Comparison of ENCODE assay signal across 1 cellular context in the genomic region with DNA sequence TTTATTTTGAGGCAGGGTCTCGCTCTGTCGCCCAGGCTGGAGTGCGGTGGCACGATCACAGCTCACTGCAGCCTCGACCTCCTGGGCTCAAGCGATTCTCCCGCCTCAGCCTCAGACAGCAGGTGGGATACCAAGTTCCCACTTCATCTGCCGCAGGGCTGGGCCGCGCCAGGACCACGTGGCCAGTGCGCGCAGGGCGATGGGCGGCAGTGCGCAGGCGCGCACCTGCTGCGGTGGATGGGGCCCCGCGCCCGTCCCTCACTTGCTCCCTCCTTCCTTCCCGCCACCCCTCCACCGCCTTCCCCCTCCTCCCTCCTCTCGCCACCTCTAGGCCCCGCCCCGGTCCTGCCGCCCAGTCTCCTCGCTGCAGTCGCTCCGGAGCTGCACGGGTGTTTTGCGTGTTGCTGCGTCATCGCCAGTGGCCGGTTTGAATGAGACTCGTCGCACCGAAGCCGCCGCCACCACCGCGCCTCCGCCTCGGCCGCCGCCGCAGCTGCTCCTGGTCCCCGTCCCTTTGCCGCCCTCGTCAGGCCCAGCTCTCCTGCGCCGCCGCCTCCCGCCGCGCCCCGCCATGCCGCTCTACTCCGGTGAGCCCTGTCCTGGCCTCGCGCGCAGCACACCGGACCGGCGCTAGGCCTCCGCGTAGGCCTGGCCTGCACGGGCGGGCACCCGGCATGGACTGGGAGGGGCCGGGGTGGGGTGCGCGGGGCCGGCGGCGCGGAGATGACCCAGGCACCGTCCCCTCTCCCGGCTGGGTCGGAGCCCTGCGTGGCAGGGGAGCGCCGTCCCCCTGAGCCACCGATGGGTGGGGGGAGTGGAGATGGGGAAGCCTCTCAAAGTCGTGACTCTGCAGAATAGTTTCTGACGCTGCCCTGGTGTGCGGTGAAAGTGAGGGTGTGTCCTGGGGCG.
A peak's percentile ranks its signal among the peaks of the same experiment; 100 is the strongest.
TF ChIP-seq lines count a peak whose summit lies in the region.

A gene (plus strand): TSS at position 430 of the 909 bp plus-strand sequence. CDS start 142 bp downstream, at position 572.

TF ChIP-seq in GM12878, 131 proteins besides CTCF, POLR2A, EP300 and RAD21 (continued from another document and continues in another):
- TF ChIP-seq, protein P1, sequence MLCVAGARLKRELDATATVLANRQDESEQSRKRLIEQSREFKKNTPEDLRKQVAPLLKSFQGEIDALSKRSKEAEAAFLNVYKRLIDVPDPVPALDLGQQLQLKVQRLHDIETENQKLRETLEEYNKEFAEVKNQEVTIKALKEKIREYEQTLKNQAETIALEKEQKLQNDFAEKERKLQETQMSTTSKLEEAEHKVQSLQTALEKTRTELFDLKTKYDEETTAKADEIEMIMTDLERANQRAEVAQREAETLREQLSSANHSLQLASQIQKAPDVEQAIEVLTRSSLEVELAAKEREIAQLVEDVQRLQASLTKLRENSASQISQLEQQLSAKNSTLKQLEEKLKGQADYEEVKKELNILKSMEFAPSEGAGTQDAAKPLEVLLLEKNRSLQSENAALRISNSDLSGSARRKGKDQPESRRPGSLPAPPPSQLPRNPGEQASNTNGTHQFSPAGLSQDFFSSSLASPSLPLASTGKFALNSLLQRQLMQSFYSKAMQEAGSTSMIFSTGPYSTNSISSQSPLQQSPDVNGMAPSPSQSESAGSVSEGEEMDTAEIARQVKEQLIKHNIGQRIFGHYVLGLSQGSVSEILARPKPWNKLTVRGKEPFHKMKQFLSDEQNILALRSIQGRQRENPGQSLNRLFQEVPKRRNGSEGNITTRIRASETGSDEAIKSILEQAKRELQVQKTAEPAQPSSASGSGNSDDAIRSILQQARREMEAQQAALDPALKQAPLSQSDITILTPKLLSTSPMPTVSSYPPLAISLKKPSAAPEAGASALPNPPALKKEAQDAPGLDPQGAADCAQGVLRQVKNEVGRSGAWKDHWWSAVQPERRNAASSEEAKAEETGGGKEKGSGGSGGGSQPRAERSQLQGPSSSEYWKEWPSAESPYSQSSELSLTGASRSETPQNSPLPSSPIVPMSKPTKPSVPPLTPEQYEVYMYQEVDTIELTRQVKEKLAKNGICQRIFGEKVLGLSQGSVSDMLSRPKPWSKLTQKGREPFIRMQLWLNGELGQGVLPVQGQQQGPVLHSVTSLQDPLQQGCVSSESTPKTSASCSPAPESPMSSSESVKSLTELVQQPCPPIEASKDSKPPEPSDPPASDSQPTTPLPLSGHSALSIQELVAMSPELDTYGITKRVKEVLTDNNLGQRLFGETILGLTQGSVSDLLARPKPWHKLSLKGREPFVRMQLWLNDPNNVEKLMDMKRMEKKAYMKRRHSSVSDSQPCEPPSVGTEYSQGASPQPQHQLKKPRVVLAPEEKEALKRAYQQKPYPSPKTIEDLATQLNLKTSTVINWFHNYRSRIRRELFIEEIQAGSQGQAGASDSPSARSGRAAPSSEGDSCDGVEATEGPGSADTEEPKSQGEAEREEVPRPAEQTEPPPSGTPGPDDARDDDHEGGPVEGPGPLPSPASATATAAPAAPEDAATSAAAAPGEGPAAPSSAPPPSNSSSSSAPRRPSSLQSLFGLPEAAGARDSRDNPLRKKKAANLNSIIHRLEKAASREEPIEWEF (IDR thresholded peaks at IDR 0.05; ENCODE audit: insufficient replicate concordance, low read depth, low read length) = no peak
- no peak for TF ChIP-seq SUZ12 (IDR thresholded peaks at IDR 0.05; ENCODE audit: unreplicated experiment)
- TF ChIP-seq NR2C1 (IDR thresholded peaks at IDR 0.05) = no peak
- TF ChIP-seq, protein P2, sequence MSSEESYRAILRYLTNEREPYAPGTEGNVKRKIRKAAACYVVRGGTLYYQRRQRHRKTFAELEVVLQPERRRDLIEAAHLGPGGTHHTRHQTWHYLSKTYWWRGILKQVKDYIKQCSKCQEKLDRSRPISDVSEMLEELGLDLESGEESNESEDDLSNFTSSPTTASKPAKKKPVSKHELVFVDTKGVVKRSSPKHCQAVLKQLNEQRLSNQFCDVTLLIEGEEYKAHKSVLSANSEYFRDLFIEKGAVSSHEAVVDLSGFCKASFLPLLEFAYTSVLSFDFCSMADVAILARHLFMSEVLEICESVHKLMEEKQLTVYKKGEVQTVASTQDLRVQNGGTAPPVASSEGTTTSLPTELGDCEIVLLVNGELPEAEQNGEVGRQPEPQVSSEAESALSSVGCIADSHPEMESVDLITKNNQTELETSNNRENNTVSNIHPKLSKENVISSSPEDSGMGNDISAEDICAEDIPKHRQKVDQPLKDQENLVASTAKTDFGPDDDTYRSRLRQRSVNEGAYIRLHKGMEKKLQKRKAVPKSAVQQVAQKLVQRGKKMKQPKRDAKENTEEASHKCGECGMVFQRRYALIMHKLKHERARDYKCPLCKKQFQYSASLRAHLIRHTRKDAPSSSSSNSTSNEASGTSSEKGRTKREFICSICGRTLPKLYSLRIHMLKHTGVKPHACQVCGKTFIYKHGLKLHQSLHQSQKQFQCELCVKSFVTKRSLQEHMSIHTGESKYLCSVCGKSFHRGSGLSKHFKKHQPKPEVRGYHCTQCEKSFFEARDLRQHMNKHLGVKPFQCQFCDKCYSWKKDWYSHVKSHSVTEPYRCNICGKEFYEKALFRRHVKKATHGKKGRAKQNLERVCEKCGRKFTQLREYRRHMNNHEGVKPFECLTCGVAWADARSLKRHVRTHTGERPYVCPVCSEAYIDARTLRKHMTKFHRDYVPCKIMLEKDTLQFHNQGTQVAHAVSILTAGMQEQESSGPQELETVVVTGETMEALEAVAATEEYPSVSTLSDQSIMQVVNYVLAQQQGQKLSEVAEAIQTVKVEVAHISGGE (CRISPR knock-in tag; IDR thresholded peaks at IDR 0.05) = no peak
- TF ChIP-seq JUND (IDR thresholded peaks at IDR 0.05; ENCODE audit: low read depth, low read length) = no peak
- TF ChIP-seq JUNB (IDR thresholded peaks at IDR 0.05) = no peak
- peak; percentile 68; the same call in 1 of the 2 replicates for TF ChIP-seq ZSCAN29 (IDR thresholded peaks at IDR 0.05)
- TF ChIP-seq, protein P3, sequence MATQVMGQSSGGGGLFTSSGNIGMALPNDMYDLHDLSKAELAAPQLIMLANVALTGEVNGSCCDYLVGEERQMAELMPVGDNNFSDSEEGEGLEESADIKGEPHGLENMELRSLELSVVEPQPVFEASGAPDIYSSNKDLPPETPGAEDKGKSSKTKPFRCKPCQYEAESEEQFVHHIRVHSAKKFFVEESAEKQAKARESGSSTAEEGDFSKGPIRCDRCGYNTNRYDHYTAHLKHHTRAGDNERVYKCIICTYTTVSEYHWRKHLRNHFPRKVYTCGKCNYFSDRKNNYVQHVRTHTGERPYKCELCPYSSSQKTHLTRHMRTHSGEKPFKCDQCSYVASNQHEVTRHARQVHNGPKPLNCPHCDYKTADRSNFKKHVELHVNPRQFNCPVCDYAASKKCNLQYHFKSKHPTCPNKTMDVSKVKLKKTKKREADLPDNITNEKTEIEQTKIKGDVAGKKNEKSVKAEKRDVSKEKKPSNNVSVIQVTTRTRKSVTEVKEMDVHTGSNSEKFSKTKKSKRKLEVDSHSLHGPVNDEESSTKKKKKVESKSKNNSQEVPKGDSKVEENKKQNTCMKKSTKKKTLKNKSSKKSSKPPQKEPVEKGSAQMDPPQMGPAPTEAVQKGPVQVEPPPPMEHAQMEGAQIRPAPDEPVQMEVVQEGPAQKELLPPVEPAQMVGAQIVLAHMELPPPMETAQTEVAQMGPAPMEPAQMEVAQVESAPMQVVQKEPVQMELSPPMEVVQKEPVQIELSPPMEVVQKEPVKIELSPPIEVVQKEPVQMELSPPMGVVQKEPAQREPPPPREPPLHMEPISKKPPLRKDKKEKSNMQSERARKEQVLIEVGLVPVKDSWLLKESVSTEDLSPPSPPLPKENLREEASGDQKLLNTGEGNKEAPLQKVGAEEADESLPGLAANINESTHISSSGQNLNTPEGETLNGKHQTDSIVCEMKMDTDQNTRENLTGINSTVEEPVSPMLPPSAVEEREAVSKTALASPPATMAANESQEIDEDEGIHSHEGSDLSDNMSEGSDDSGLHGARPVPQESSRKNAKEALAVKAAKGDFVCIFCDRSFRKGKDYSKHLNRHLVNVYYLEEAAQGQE (IDR thresholded peaks at IDR 0.05; ENCODE audit: low read depth, low read length) = no peak
- peak; percentile 81 for TF ChIP-seq IKZF1 (conservative IDR thresholded peaks at IDR 0.05)
- TF ChIP-seq STAT3 (IDR thresholded peaks at IDR 0.05; ENCODE audit: low read depth, low read length) = no peak
- TF ChIP-seq, protein P4, sequence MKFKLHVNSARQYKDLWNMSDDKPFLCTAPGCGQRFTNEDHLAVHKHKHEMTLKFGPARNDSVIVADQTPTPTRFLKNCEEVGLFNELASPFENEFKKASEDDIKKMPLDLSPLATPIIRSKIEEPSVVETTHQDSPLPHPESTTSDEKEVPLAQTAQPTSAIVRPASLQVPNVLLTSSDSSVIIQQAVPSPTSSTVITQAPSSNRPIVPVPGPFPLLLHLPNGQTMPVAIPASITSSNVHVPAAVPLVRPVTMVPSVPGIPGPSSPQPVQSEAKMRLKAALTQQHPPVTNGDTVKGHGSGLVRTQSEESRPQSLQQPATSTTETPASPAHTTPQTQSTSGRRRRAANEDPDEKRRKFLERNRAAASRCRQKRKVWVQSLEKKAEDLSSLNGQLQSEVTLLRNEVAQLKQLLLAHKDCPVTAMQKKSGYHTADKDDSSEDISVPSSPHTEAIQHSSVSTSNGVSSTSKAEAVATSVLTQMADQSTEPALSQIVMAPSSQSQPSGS (IDR thresholded peaks at IDR 0.05; ENCODE audit: low read length) = no peak
- no peak for TF ChIP-seq STAT1 (conservative IDR thresholded peaks at IDR 0.05)
- TF ChIP-seq SUPT20H (IDR thresholded peaks at IDR 0.05; ENCODE audit: borderline replicate concordance, control insufficient read depth, low read depth, low read length) = no peak
- TF ChIP-seq RBBP5 (conservative IDR thresholded peaks at IDR 0.05) = no peak
- TF ChIP-seq ZNF207 (IDR thresholded peaks at IDR 0.05; ENCODE audit: borderline replicate concordance) = no peak
- TF ChIP-seq, protein P5, sequence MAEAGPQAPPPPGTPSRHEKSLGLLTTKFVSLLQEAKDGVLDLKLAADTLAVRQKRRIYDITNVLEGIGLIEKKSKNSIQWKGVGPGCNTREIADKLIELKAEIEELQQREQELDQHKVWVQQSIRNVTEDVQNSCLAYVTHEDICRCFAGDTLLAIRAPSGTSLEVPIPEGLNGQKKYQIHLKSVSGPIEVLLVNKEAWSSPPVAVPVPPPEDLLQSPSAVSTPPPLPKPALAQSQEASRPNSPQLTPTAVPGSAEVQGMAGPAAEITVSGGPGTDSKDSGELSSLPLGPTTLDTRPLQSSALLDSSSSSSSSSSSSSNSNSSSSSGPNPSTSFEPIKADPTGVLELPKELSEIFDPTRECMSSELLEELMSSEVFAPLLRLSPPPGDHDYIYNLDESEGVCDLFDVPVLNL (IDR thresholded peaks at IDR 0.05; ENCODE audit: low read depth, low read length) = no peak
- 0 out of 2 replicates have a peak, but pooled peaks have one; percentile 16 for TF ChIP-seq RUNX3 (IDR thresholded peaks at IDR 0.05; ENCODE audit: low read length)
- TF ChIP-seq LARP7 (IDR thresholded peaks at IDR 0.05) = peak; percentile 97
- TF ChIP-seq NR2C2 (IDR thresholded peaks at IDR 0.05; ENCODE audit: borderline replicate concordance, control insufficient read depth, insufficient read length, low read depth) = no peak
- peak; percentile 51 to 82; a peak in 3 of 4 replicates for TF ChIP-seq SRF (IDR thresholded peaks at IDR 0.05; ENCODE audit: low read depth in 2 of 2, low read length in 2 of 2)
- TF ChIP-seq ZZZ3 (IDR thresholded peaks at IDR 0.05; ENCODE audit: control insufficient read depth, insufficient read length, low read depth) = no peak
- TF ChIP-seq, protein P6, sequence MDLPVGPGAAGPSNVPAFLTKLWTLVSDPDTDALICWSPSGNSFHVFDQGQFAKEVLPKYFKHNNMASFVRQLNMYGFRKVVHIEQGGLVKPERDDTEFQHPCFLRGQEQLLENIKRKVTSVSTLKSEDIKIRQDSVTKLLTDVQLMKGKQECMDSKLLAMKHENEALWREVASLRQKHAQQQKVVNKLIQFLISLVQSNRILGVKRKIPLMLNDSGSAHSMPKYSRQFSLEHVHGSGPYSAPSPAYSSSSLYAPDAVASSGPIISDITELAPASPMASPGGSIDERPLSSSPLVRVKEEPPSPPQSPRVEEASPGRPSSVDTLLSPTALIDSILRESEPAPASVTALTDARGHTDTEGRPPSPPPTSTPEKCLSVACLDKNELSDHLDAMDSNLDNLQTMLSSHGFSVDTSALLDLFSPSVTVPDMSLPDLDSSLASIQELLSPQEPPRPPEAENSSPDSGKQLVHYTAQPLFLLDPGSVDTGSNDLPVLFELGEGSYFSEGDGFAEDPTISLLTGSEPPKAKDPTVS (IDR thresholded peaks at IDR 0.05; ENCODE audit: low read depth, low read length) = peak; percentile 25; the same call in 1 of the 2 replicates
- peak; percentile 69; the same call in 1 of the 2 replicates for TF ChIP-seq NBN (IDR thresholded peaks at IDR 0.05)
- peak; percentile 66 for TF ChIP-seq BACH1 (IDR thresholded peaks at IDR 0.05; ENCODE audit: borderline replicate concordance)
- TF ChIP-seq TARDBP (IDR thresholded peaks at IDR 0.05; ENCODE audit: borderline replicate concordance) = no peak; the same call in 1 of the 2 replicates
- no peak for TF ChIP-seq MEF2A (IDR thresholded peaks at IDR 0.05; ENCODE audit: insufficient read depth, low read depth, low read length)
- no peak for TF ChIP-seq ZBED1 (IDR thresholded peaks at IDR 0.05; ENCODE audit: borderline replicate concordance)
- TF ChIP-seq CBFB (IDR thresholded peaks at IDR 0.05; ENCODE audit: low read depth) = 0 out of 2 replicates have a peak, but pooled peaks have one; percentile 35
- TF ChIP-seq, protein P7, sequence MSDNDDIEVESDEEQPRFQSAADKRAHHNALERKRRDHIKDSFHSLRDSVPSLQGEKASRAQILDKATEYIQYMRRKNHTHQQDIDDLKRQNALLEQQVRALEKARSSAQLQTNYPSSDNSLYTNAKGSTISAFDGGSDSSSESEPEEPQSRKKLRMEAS (IDR thresholded peaks at IDR 0.05; ENCODE audit: low read depth, low read length) = peak; percentile 94
- TF ChIP-seq, protein P8, sequence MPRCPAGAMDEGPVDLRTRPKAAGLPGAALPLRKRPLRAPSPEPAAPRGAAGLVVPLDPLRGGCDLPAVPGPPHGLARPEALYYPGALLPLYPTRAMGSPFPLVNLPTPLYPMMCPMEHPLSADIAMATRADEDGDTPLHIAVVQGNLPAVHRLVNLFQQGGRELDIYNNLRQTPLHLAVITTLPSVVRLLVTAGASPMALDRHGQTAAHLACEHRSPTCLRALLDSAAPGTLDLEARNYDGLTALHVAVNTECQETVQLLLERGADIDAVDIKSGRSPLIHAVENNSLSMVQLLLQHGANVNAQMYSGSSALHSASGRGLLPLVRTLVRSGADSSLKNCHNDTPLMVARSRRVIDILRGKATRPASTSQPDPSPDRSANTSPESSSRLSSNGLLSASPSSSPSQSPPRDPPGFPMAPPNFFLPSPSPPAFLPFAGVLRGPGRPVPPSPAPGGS (IDR thresholded peaks at IDR 0.05; ENCODE audit: borderline replicate concordance, insufficient read depth, low read depth, low read length, poor library complexity, severe bottlenecking) = no peak
- TF ChIP-seq, protein P9, sequence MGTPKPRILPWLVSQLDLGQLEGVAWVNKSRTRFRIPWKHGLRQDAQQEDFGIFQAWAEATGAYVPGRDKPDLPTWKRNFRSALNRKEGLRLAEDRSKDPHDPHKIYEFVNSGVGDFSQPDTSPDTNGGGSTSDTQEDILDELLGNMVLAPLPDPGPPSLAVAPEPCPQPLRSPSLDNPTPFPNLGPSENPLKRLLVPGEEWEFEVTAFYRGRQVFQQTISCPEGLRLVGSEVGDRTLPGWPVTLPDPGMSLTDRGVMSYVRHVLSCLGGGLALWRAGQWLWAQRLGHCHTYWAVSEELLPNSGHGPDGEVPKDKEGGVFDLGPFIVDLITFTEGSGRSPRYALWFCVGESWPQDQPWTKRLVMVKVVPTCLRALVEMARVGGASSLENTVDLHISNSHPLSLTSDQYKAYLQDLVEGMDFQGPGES (IDR thresholded peaks at IDR 0.05) = no peak
- TF ChIP-seq PML (IDR thresholded peaks at IDR 0.05; ENCODE audit: low read length) = no peak
- TF ChIP-seq MTA3 (IDR thresholded peaks at IDR 0.05; ENCODE audit: borderline replicate concordance, low read length) = no peak
- no peak for TF ChIP-seq FOXK2 (IDR thresholded peaks at IDR 0.05)
